ENCODE assay signal across 8 cellular contexts in genomic region chr19:38900816-38901215, GRCh38. TPM values are rescaled to one million over a fixed set of nuclear protein-coding genes. Genes with fewer than 3 reads are reported as not detected.
A peak's percentile ranks its signal among the peaks of the same experiment; 100 is the strongest.
DNase-seq lines count a peak whose midpoint lies in the region; ATAC-seq and TF ChIP-seq lines count a peak whose summit lies in the region.

No MANE protein-coding gene starts in this region.

- H3K36me3 Mint-ChIP-seq in T-helper 2 cell treated with Interferon-gamma antibody and Interleukin-4, amounts not matched to agents 5 μg/mL and 100 μg/mL, for 36 hours (ENCODE audit: low read depth) = peaks cover 22% of the 10 kb centered on the region
- peaks cover 3% of the 10 kb centered on the region for H3K36me3 Mint-ChIP-seq in WTC11

- 23 to 58% (median 27%) methylated on average over 1 of the region's 1 CpG for WGBS in spleen, 5 donors

- no peaks in the 10 kb centered on the region for H3K9me3 ChIP-seq in spleen

- peaks cover 0 to 28% (median 18%) of the 10 kb centered on the region in 6 donors for H3K36me3 ChIP-seq in spleen

- H3K27me3 ChIP-seq in foreskin keratinocyte = no peaks in the 10 kb centered on the region
- no peaks in the 10 kb centered on the region for H3K27me3 ChIP-seq in spleen (replicated peaks in 1 of 7)

- TF ChIP-seq CTCF in WTC11 (IDR thresholded peaks at IDR 0.05) (no peak), foreskin keratinocyte (conservative IDR thresholded peaks at IDR 0.05) (no peak), spleen (IDR thresholded peaks at IDR 0.05 in 8 of 11, conservative IDR thresholded peaks at IDR 0.05 in 3 of 11) (no peak), omental fat pad (IDR thresholded peaks at IDR 0.05) (no peak)

- POLR2A ChIA-PET in WTC11 (lab: Charles Lee) = interaction anchor here (0.6 to 1.4 kb wide), 4 partner anchors 7 to 252 kb away, joined by 4 to 11 read pairs (median 4); no protein-coding TSS in a partner anchor

- DNase-seq in T-helper 2 cell treated with Interferon-gamma antibody and Interleukin-4, amounts not matched to agents 5 μg/mL and 100 μg/mL, for 36 hours (ENCODE audit: low spot score) = no peak
- DNase-seq in T-helper 2 cell (no peak), WTC11 (ENCODE audit: low spot score) (no peak), foreskin keratinocyte (no peak), spleen (no peak), retina (no peak), omental fat pad (ENCODE audit: low spot score) (no peak), posterior vena cava (ENCODE audit: low spot score) (no peak)

- CTCF ChIA-PET in WTC11 (lab: Charles Lee) = interaction anchor here (0.6 to 3.0 kb wide), 9 partner anchors 11 to 176 kb away, joined by 3 to 32 read pairs (median 4); partner anchors contain the start of genes CCER2, MRPS12, RINL and SARS2

- peaks cover 20% of the 10 kb centered on the region for H3K4me1 Mint-ChIP-seq in T-helper 2 cell treated with Interferon-gamma antibody and Interleukin-4, amounts not matched to agents 5 μg/mL and 100 μg/mL, for 36 hours (ENCODE audit: low read depth)
- H3K4me1 Mint-ChIP-seq in WTC11 = peaks cover 12% of the 10 kb centered on the region

- H3K27ac ChIP-seq in foreskin keratinocyte (peak overlapping the region; percentile 84), spleen (peak overlapping the region in 4 of 8 donors; percentile 89 to 94 (median 94))

- intact Hi-C loops in spleen (cut with DNase I; ENCODE audit: low total_unique reads) (no loop called here), posterior vena cava (cut with DNase I) (no loop called here)

- ATAC-seq in WTC11 (no peak), foreskin keratinocyte (no peak), omental fat pad (ENCODE audit: low FRiP score) (no peak)

- H3K27me3 Mint-ChIP-seq in T-helper 2 cell treated with Interferon-gamma antibody and Interleukin-4, amounts not matched to agents 5 μg/mL and 100 μg/mL, for 36 hours (ENCODE audit: low read depth) = no peaks in the 10 kb centered on the region
- peaks cover 22% of the 10 kb centered on the region for H3K27me3 Mint-ChIP-seq in WTC11 (ENCODE audit: low read depth)

- H3K4me3 Mint-ChIP-seq in T-helper 2 cell treated with Interferon-gamma antibody and Interleukin-4, amounts not matched to agents 5 μg/mL and 100 μg/mL, for 36 hours = peak overlapping the region; percentile 100
- H3K4me3 Mint-ChIP-seq in WTC11 = peak overlapping the region; percentile 87

- H3K9me3 Mint-ChIP-seq in T-helper 2 cell treated with Interferon-gamma antibody and Interleukin-4, amounts not matched to agents 5 μg/mL and 100 μg/mL, for 36 hours = no peaks in the 10 kb centered on the region
- H3K9me3 Mint-ChIP-seq in WTC11 = peaks cover 4% of the 10 kb centered on the region; the same call in 1 of the 2 replicates

- peak overlapping the region in 5 of 8 donors; percentile 63 to 94 (median 86) for H3K4me3 ChIP-seq in spleen

- H3K4me1 ChIP-seq in foreskin keratinocyte = peaks cover 14% of the 10 kb centered on the region
- H3K4me1 ChIP-seq in spleen = peaks cover 13 to 75% (median 38%) of the 10 kb centered on the region in 6 donors

- peak overlapping the region; percentile 98 for H3K27ac Mint-ChIP-seq in T-helper 2 cell treated with Interferon-gamma antibody and Interleukin-4, amounts not matched to agents 5 μg/mL and 100 μg/mL, for 36 hours
- H3K27ac Mint-ChIP-seq in WTC11 = peak overlapping the region; percentile 18

- no peak for TF ChIP-seq POLR2A in spleen (IDR thresholded peaks at IDR 0.05)

TF ChIP-seq in WTC11, 78 proteins besides CTCF, POLR2A, EP300 and RAD21 (continues in another document):
- TF ChIP-seq SOX15 (CRISPR knock-in tag; IDR thresholded peaks at IDR 0.05) (no peak), OVOL2 (CRISPR knock-in tag; IDR thresholded peaks at IDR 0.05; ENCODE audit: borderline replicate concordance) (no peak), AFF4 (CRISPR knock-in tag; IDR thresholded peaks at IDR 0.05; ENCODE audit: borderline replicate concordance) (no peak), ATF2 (CRISPR knock-in tag; IDR thresholded peaks at IDR 0.05; ENCODE audit: borderline replicate concordance, low read depth) (no peak), ZNF219 (CRISPR knock-in tag; IDR thresholded peaks at IDR 0.05; ENCODE audit: borderline replicate concordance) (no peak), ATF3 (CRISPR knock-in tag; conservative IDR thresholded peaks at IDR 0.05) (no peak), ZNF232 (CRISPR knock-in tag; IDR thresholded peaks at IDR 0.05) (no peak)

RNA-seq across cellular contexts. Expression of gene NFKBIB, which starts 1.0 kb away (rescaled TPM):
- total RNA-seq in WTC11 (2021) (29.6 to 39.8 TPM (median 30.6 TPM) in 3 replicates), foreskin keratinocyte (23.2 and 26.6 TPM in 2 replicates), spleen (10 to 100 TPM; 18.1 to 29.0 (median 21.1) TPM), omental fat pad (10 to 100 TPM; 19.6 to 30.9 (median 22.7) TPM), posterior vena cava (10 to 100 TPM; 19.3 to 23.1 TPM)
- polyA plus RNA-seq in foreskin keratinocyte (33.2 and 33.4 TPM in 2 replicates), spleen (10 to 100 TPM; 22.8 to 33.5 (median 23.5) TPM)

RNA-seq across cellular contexts. Expression of gene SIRT2, which starts 1.4 kb away (rescaled TPM):
- total RNA-seq in WTC11 (2021) (9.5 to 10.7 TPM (median 10.2 TPM) in 3 replicates), foreskin keratinocyte (46.0 and 49.4 TPM in 2 replicates), spleen (10 to 100 TPM; 44.5 to 81.0 (median 61.8) TPM), omental fat pad (100 to 1,000 TPM in 1 of 4 donors, 10 to 100 TPM in 3; 59.6 to 115 (median 74.5) TPM), posterior vena cava (10 to 100 TPM; 41.7 to 48.1 TPM)
- polyA plus RNA-seq in foreskin keratinocyte (51.8 and 56.8 TPM in 2 replicates), spleen (10 to 100 TPM; 25.8 to 45.1 (median 30.7) TPM)

RNA-seq across cellular contexts. Expression of gene CCER2, which starts 11.2 kb away (rescaled TPM):
- total RNA-seq in WTC11 (2021) (0.77 to 1.1 TPM (median 0.98 TPM) in 3 replicates), foreskin keratinocyte (not detected in 2 replicates), spleen (1 to 10 TPM in 1 of 7 donors, under 1 TPM in 3, not detected in 3; 0.34 to 1.1 (median 0.57) TPM), omental fat pad (under 1 TPM in 2 of 4 donors, not detected in 2; 0.50 to 0.84 TPM), posterior vena cava (under 1 TPM; 0.24 to 0.37 TPM)
- polyA plus RNA-seq in foreskin keratinocyte (0.07 TPM in 1 of 2 replicates, not detected in the other), spleen (1 to 10 TPM in 1 of 3 donors, under 1 TPM in 2; 0.77 to 2.9 (median 0.86) TPM)

RNA-seq across cellular contexts. Expression of gene RINL, which starts 22.7 kb away (rescaled TPM):
- total RNA-seq in WTC11 (2021) = 12.6 to 14.6 TPM (median 14.5 TPM) in 3 replicates
- total RNA-seq in foreskin keratinocyte = 8.3 and 8.7 TPM in 2 replicates
- polyA plus RNA-seq in foreskin keratinocyte = 6.2 and 6.5 TPM in 2 replicates
- total RNA-seq in spleen = 10 to 100 TPM; 14.5 to 31.3 (median 26.5) TPM
- polyA plus RNA-seq in spleen = 10 to 100 TPM; 26.6 to 42.5 (median 36.0) TPM
- total RNA-seq in omental fat pad = 10 to 100 TPM in 1 of 4 donors, 1 to 10 TPM in 3; 5.3 to 10.4 (median 7.1) TPM
- 1 to 10 TPM; 5.8 to 6.1 TPM for total RNA-seq in posterior vena cava

RNA-seq across cellular contexts. Expression of gene SARS2, which starts 29.7 kb away (rescaled TPM):
- total RNA-seq in WTC11 (2021) (66.4 to 74.7 TPM (median 69.6 TPM) in 3 replicates), foreskin keratinocyte (35.6 and 36.8 TPM in 2 replicates), spleen (10 to 100 TPM; 12.5 to 37.4 (median 24.6) TPM), omental fat pad (10 to 100 TPM in 3 of 4 donors, 1 to 10 TPM in 1; 9.7 to 14.8 (median 11.8) TPM), posterior vena cava (1 to 10 TPM; 8.2 to 9.5 TPM)
- polyA plus RNA-seq in foreskin keratinocyte (36.5 and 37.5 TPM in 2 replicates), spleen (10 to 100 TPM; 25.6 to 70.3 (median 50.7) TPM)
